8 cellular contexts compared by ENCODE assay signal in genomic region chr22:28772633-28773460, GRCh38. TPM values are rescaled to one million over a fixed set of nuclear protein-coding genes. Genes with fewer than 3 reads are reported as not detected.
DNase-seq lines count a peak whose midpoint lies in the region; ATAC-seq and TF ChIP-seq lines count a peak whose summit lies in the region.

A gene with protein sequence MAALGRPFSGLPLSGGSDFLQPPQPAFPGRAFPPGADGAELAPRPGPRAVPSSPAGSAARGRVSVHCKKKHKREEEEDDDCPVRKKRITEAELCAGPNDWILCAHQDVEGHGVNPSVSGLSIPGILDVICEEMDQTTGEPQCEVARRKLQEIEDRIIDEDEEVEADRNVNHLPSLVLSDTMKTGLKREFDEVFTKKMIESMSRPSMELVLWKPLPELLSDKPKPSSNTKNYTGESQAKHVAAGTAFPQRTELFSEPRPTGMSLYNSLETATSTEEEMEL (plus strand): TSS chr22:28772695. CDS start chr22:28772850, 155 bp downstream.

- 0% methylated on average over 37 to 92 of the region's 92 CpGs for WGBS in psoas muscle, 3 donors
- under 1% methylated on average over 92 of the region's 92 CpGs for WGBS in urinary bladder

- ATAC-seq in GM18502 (IDR thresholded peaks at IDR 0.05; ENCODE audit: poor library complexity, unreplicated experiment) (peak; percentile 87), HG02938 (IDR thresholded peaks at IDR 0.05; ENCODE audit: unreplicated experiment) (peak; percentile 86), left ventricle myocardium superior (peak; percentile 97), psoas muscle (peak; percentile 96)

- DNase-seq in NCI-H1694 treated with DMSO at 0.1 percent for 48 hours (lab: John Stamatoyannopoulos, UW) (peak; percentile 76), left ventricle myocardium superior (peak; percentile 97), psoas muscle (peak; percentile 96 to 97)

- H3K27me3 Mint-ChIP-seq in T-helper 1 cell treated with Interleukin-12 subunit alpha and Interleukin-12 subunit beta and Interleukin-4 antibody, amounts not matched to agents 30 μg/mL and 1 μg/mL, for 36 hours (ENCODE audit: low read depth), result peaks cover 2% of the 10 kb centered on the region

- peaks cover 18% of the 10 kb centered on the region for H3K4me1 Mint-ChIP-seq in T-helper 1 cell treated with Interleukin-12 subunit alpha and Interleukin-12 subunit beta and Interleukin-4 antibody, amounts not matched to agents 30 μg/mL and 1 μg/mL, for 36 hours (ENCODE audit: low read depth)

- H3K4me3 ChIP-seq in psoas muscle (peak within 1 kb of the TSS; percentile 74), urinary bladder (ENCODE audit: low read depth, low read length) (peak within 1 kb of the TSS; percentile 91)

- H3K27me3 ChIP-seq in psoas muscle (ENCODE audit: insufficient read depth in 3 of 3, low read length in 2 of 3), result no peaks in the 10 kb centered on the region

- H3K27ac ChIP-seq in angular gyrus (ENCODE audit: low read depth, low read length) (peak within 1 kb of the TSS; percentile 97), psoas muscle (peak within 1 kb of the TSS; percentile 96), urinary bladder (ENCODE audit: low read depth) (peak within 1 kb of the TSS; percentile 93)

- no peaks in the 10 kb centered on the region for H3K9me3 ChIP-seq in psoas muscle

- TF ChIP-seq CTCF in psoas muscle (IDR thresholded peaks at IDR 0.05), result peak; percentile 59

- intact Hi-C loops in left ventricle myocardium superior (cut with micrococcal nuclease), result no loop called here
- intact Hi-C loops in psoas muscle (cut with DNase I), result loop anchor here in 1 of 2 donors (2.0 kb wide), 1 partner anchor 28 kb away; the partner anchor contains the start of gene XBP1

- peak within 1 kb of the TSS; percentile 99 for H3K4me3 Mint-ChIP-seq in T-helper 1 cell treated with Interleukin-12 subunit alpha and Interleukin-12 subunit beta and Interleukin-4 antibody, amounts not matched to agents 30 μg/mL and 1 μg/mL, for 36 hours

- peaks cover 0 to 34% of the 10 kb centered on the region in 2 donors for H3K36me3 ChIP-seq in psoas muscle (ENCODE audit: insufficient read depth in 1 of 2, low read depth in 1 of 2)
- no peaks in the 10 kb centered on the region for H3K36me3 ChIP-seq in urinary bladder (ENCODE audit: insufficient read depth)

- peaks cover 21% of the 10 kb centered on the region for H3K36me3 Mint-ChIP-seq in T-helper 1 cell treated with Interleukin-12 subunit alpha and Interleukin-12 subunit beta and Interleukin-4 antibody, amounts not matched to agents 30 μg/mL and 1 μg/mL, for 36 hours (ENCODE audit: low read depth)

- peak within 1 kb of the TSS; percentile 99 for H3K27ac Mint-ChIP-seq in T-helper 1 cell treated with Interleukin-12 subunit alpha and Interleukin-12 subunit beta and Interleukin-4 antibody, amounts not matched to agents 30 μg/mL and 1 μg/mL, for 36 hours

- H3K9me3 Mint-ChIP-seq in T-helper 1 cell treated with Interleukin-12 subunit alpha and Interleukin-12 subunit beta and Interleukin-4 antibody, amounts not matched to agents 30 μg/mL and 1 μg/mL, for 36 hours, result peaks cover 9% of the 10 kb centered on the region

- H3K4me1 ChIP-seq in psoas muscle, result peaks cover 16% of the 10 kb centered on the region
- H3K4me1 ChIP-seq in urinary bladder (ENCODE audit: insufficient read depth), result no peaks in the 10 kb centered on the region

RNA-seq across cellular contexts. Expression of the gene that starts here (rescaled TPM):
- 13.2 TPM for total RNA-seq in left ventricle myocardium superior
- 10 to 100 TPM; 19.9 to 29.4 (median 28.1) TPM for total RNA-seq in psoas muscle
- 10 to 100 TPM in 2 of 3 donors, 1 to 10 TPM in 1; 9.1 to 39.1 (median 14.8) TPM for polyA plus RNA-seq in psoas muscle
- 33.0 TPM for total RNA-seq in urinary bladder
- 13.5 TPM for polyA plus RNA-seq in urinary bladder

Comparison
In these comparisons a context has a peak if more than half of its experiments do, and no peak if none do; other contexts are left out.
1. Peak in every context shown above with its lines: DNase-seq, ATAC-seq, H3K4me3 ChIP-seq and H3K27ac ChIP-seq.